Comparison of ENCODE assay signal across 3 cellular contexts in genomic region chr9:135170535-135170934, GRCh38.
"Had no signal": no experiment of that assay in that cellular context is flagged by ENCODE, and none has a peak within 500 bp of the region (broad histone marks: within the 10 kb centered on the region; RNA-seq: fewer than 3 reads in every experiment).

No MANE protein-coding gene starts in this region.

- DNase-seq: GDM1, GF-D8 had no signal

- H3K4me3 ChIP-seq: GM12878 had no signal

- ATAC-seq: GM12878 had no signal
